In the genomic region with DNA sequence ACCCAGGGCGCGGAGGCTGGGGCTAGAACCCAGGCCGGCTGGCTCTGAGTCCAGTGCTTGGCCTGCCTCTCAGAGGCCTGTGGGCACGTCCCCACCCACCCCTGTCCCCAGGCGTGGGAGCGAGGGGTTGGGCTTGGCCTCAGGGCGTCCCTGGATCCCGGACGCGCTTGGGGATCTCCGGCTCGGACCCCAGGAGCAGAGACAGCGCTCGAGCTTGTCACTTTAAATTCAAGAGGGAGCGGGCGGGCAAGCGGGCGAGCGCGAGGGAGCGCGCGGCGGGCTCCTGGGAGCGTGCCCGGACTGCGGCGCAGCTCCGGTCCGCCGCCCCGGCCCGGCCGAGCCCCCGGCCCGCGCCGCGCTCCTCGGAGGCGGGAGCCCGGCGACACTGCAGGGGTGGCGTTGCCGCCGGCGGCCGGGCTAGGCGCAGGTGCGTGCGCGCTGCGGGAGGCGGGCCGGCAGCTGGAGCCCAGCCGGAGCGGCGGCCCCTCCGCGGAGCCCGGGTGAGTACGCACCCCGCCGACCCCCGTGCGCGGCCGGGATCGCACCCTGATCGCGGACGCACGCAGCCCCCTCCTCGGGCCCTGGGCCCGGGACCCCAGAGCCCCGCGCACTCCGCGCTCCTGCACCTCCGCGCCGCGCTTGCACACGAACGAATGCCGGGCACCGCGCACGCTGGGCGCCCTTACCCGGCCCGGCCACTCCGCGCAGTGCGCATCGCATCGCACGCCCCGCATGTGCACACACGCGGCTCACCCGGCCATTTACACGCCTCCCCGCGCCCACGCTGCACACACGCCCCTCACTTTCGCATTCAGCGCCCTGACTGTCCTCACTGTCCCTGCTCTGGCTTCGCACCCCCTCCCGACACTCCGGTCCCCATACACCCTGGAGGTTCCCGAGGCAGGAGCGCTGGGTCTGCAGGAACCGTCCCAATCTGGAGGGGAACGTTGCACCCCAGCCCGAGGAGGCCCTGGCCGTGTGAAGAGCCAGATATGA, we compare ENCODE assay signal across 8 cellular contexts. TPM values are rescaled to one million over a fixed set of nuclear protein-coding genes. Genes with fewer than 3 reads are reported as not detected.
DNase-seq lines count a peak whose midpoint lies in the region; ATAC-seq and TF ChIP-seq lines count a peak whose summit lies in the region.

A gene with protein sequence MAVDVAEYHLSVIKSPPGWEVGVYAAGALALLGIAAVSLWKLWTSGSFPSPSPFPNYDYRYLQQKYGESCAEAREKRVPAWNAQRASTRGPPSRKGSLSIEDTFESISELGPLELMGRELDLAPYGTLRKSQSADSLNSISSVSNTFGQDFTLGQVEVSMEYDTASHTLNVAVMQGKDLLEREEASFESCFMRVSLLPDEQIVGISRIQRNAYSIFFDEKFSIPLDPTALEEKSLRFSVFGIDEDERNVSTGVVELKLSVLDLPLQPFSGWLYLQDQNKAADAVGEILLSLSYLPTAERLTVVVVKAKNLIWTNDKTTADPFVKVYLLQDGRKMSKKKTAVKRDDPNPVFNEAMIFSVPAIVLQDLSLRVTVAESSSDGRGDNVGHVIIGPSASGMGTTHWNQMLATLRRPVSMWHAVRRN (plus strand): TSS at position 174 of the 996 bp plus-strand sequence. CDS start 7,011 bp downstream, outside the sequence.

- H3K14ac ChIP-seq in mesenchymal stem cell (ENCODE audit: low read length in 2 of 2): peak within 1 kb of the TSS in 1 of 2 experiments; percentile 81

- no peak within 1 kb of the TSS for H2BK120ac ChIP-seq in mesenchymal stem cell (ENCODE audit: low read depth, low read length)

- no peak within 1 kb of the TSS for H3K18ac ChIP-seq in mesenchymal stem cell (ENCODE audit: low read depth in 1 of 2, low read length in 2 of 2)

- H2BK15ac ChIP-seq in mesenchymal stem cell (ENCODE audit: low read depth, poor library complexity, severe bottlenecking): no peak within 1 kb of the TSS

- no peak within 1 kb of the TSS for H4K91ac ChIP-seq in mesenchymal stem cell (ENCODE audit: low read length)

- H3K9ac ChIP-seq in mesenchymal stem cell (ENCODE audit: low read length): no peak within 1 kb of the TSS

- no peak within 1 kb of the TSS for H3K4me3 ChIP-seq in CD4-positive, CD25-positive, alpha-beta regulatory T cell (ENCODE audit: low read depth, low read length)
- H3K4me3 ChIP-seq in NB4 (ENCODE audit: low read depth, low read length) (no peak within 1 kb of the TSS), mesenchymal stem cell (ENCODE audit: insufficient read depth in 1 of 2, low read depth in 1 of 2, low read length in 2 of 2) (peak within 1 kb of the TSS; percentile 52 to 63), urinary bladder (ENCODE audit: low read depth, low read length) (peak within 1 kb of the TSS; percentile 44)

- no peaks in the 10 kb centered on the region for H3K36me3 ChIP-seq in CD4-positive, CD25-positive, alpha-beta regulatory T cell (ENCODE audit: control insufficient read depth, insufficient read depth, low read length)
- no peaks in the 10 kb centered on the region for H3K36me3 ChIP-seq in mesenchymal stem cell (ENCODE audit: control insufficient read depth in 1 of 2, insufficient read depth in 2 of 2, low read depth in 1 of 2, low read length in 2 of 2)
- H3K36me3 ChIP-seq in urinary bladder (ENCODE audit: insufficient read depth): no peaks in the 10 kb centered on the region

- no peak within 1 kb of the TSS for H3K4ac ChIP-seq in mesenchymal stem cell (ENCODE audit: low read depth in 1 of 2, low read length in 2 of 2)

- H3K4me3 Mint-ChIP-seq in CD4-positive, CD25-positive, alpha-beta regulatory T cell: peak within 1 kb of the TSS; percentile 47 to 84 (median 65)
- H3K4me3 Mint-ChIP-seq in chondrocyte (ENCODE audit: unreplicated experiment): peak within 1 kb of the TSS; percentile 78

- peaks cover 8% of the 10 kb centered on the region for H3K27me3 ChIP-seq in CD4-positive, CD25-positive, alpha-beta regulatory T cell (ENCODE audit: control insufficient read depth, insufficient read depth, low read length)
- peaks cover 0 to 36% of the 10 kb centered on the region in 2 experiments for H3K27me3 ChIP-seq in mesenchymal stem cell (ENCODE audit: control insufficient read depth in 1 of 2, insufficient read depth in 1 of 2, low read length in 2 of 2)

- H3K9me3 ChIP-seq in CD4-positive, CD25-positive, alpha-beta regulatory T cell (ENCODE audit: control insufficient read depth in 2 of 2, low read length in 2 of 2): no peaks in the 10 kb centered on the region
- H3K9me3 ChIP-seq in mesenchymal stem cell (ENCODE audit: control insufficient read depth, low read length): no peaks in the 10 kb centered on the region

- peaks cover 67% of the 10 kb centered on the region for H3K27me3 Mint-ChIP-seq in CD4-positive, CD25-positive, alpha-beta regulatory T cell
- no peaks in the 10 kb centered on the region for H3K27me3 Mint-ChIP-seq in chondrocyte (ENCODE audit: low read depth)

- H2AK5ac ChIP-seq in mesenchymal stem cell (ENCODE audit: low read length, severe bottlenecking): peak within 1 kb of the TSS; percentile 61

- no peak within 1 kb of the TSS for H2BK5ac ChIP-seq in mesenchymal stem cell (ENCODE audit: low read depth, low read length, poor library complexity, severe bottlenecking)

- no peak for TF ChIP-seq POLR2A in NB4 (IDR thresholded peaks at IDR 0.05; ENCODE audit: extremely low read depth, insufficient read length)

- peak within 1 kb of the TSS; percentile 84 for H3K4me2 ChIP-seq in mesenchymal stem cell (ENCODE audit: low read length, poor library complexity, severe bottlenecking)

- peak in 1 of 3 donors; percentile 9 for DNase-seq in CD4-positive, CD25-positive, alpha-beta regulatory T cell
- DNase-seq in NB4 (ENCODE audit: low read depth) (peak; percentile 11), chondrocyte (ENCODE audit: low spot score) (no peak), mesenchymal stem cell (no peak), LoVo (ENCODE audit: low spot score) (no peak)

- no peaks in the 10 kb centered on the region for H3K36me3 Mint-ChIP-seq in CD4-positive, CD25-positive, alpha-beta regulatory T cell
- no peaks in the 10 kb centered on the region for H3K36me3 Mint-ChIP-seq in chondrocyte (ENCODE audit: low read depth)

- H4K8ac ChIP-seq in mesenchymal stem cell (ENCODE audit: low read length): no peak within 1 kb of the TSS

- H2BK12ac ChIP-seq in mesenchymal stem cell (ENCODE audit: low read length in 2 of 2): no peak within 1 kb of the TSS

- H3K4me1 Mint-ChIP-seq in CD4-positive, CD25-positive, alpha-beta regulatory T cell: peaks cover 0 to 40% (median 8%) of the 10 kb centered on the region in 4 donors
- peaks cover 31% of the 10 kb centered on the region for H3K4me1 Mint-ChIP-seq in chondrocyte (ENCODE audit: low read depth)

- ATAC-seq in CD4-positive, CD25-positive, alpha-beta regulatory T cell (ENCODE audit: low read depth in 2 of 2): no peak
- no peak for ATAC-seq in GM19324 (IDR thresholded peaks at IDR 0.05; ENCODE audit: low FRiP score, unreplicated experiment)
- ATAC-seq in GM18519 (IDR thresholded peaks at IDR 0.05; ENCODE audit: low FRiP score, unreplicated experiment): no peak

- peak within 1 kb of the TSS in 1 of 3 donors; percentile 60 for H3K27ac Mint-ChIP-seq in CD4-positive, CD25-positive, alpha-beta regulatory T cell
- H3K27ac Mint-ChIP-seq in chondrocyte (ENCODE audit: unreplicated experiment): peak within 1 kb of the TSS; percentile 85

- no peak for TF ChIP-seq CTCF in NB4 (IDR thresholded peaks at IDR 0.05; ENCODE audit: low read depth, low read length)
- TF ChIP-seq CTCF in chondrocyte (IDR thresholded peaks at IDR 0.05): no peak

- peaks cover 0 to 4% (median 2%) of the 10 kb centered on the region in 7 donors for H3K9me3 Mint-ChIP-seq in CD4-positive, CD25-positive, alpha-beta regulatory T cell
- no peaks in the 10 kb centered on the region for H3K9me3 Mint-ChIP-seq in chondrocyte (ENCODE audit: low read depth)

- WGBS in mesenchymal stem cell: 6% methylated on average over 75 of the region's 118 CpGs
- WGBS in urinary bladder: 2% methylated on average over 118 of the region's 118 CpGs

- peak within 1 kb of the TSS in 1 of 2 experiments; percentile 66 for H3K23ac ChIP-seq in mesenchymal stem cell (ENCODE audit: low read length in 2 of 2)

- no peak within 1 kb of the TSS for H3K27ac ChIP-seq in CD4-positive, CD25-positive, alpha-beta regulatory T cell (ENCODE audit: insufficient read depth, low read length, poor library complexity, severe bottlenecking)
- H3K27ac ChIP-seq in mesenchymal stem cell (ENCODE audit: low read length, poor library complexity, severe bottlenecking) (no peak within 1 kb of the TSS), urinary bladder (ENCODE audit: low read depth) (no peak within 1 kb of the TSS)

- H3K79me1 ChIP-seq in mesenchymal stem cell (replicated peaks; ENCODE audit: low read length, poor library complexity, severe bottlenecking): no peaks in the 10 kb centered on the region

- no peak within 1 kb of the TSS for H2AFZ ChIP-seq in mesenchymal stem cell (ENCODE audit: low read depth, low read length)

- H3K4me1 ChIP-seq in CD4-positive, CD25-positive, alpha-beta regulatory T cell (ENCODE audit: control insufficient read depth, insufficient read depth, low read length, poor library complexity, severe bottlenecking): peaks cover 27% of the 10 kb centered on the region
- peaks cover 31% of the 10 kb centered on the region for H3K4me1 ChIP-seq in mesenchymal stem cell (ENCODE audit: control insufficient read depth, insufficient read depth, low read depth, low read length)
- H3K4me1 ChIP-seq in urinary bladder (ENCODE audit: insufficient read depth): peaks cover 1% of the 10 kb centered on the region

RNA-seq across cellular contexts. Expression of the gene that starts here (rescaled TPM):
- total RNA-seq in CD4-positive, CD25-positive, alpha-beta regulatory T cell: not detected
- polyA plus RNA-seq in CD4-positive, CD25-positive, alpha-beta regulatory T cell: not detected
- total RNA-seq in chondrocyte (7.2 to 15.3 TPM (median 7.2 TPM) in 3 replicates), urinary bladder (0.26 TPM)
- polyA plus RNA-seq in mesenchymal stem cell (2013, experiment 1 of 2): not detected
- polyA plus RNA-seq in mesenchymal stem cell (2013, experiment 2 of 2): not detected
- polyA plus RNA-seq in urinary bladder: 0.20 TPM

Comparison
In these comparisons a context has a peak if more than half of its experiments do, and no peak if none do; other contexts are left out.
1. H3K4me3 ChIP-seq: peak in mesenchymal stem cell (2 of 2) and urinary bladder (single experiment); none in CD4-positive, CD25-positive, alpha-beta regulatory T cell (single experiment) and NB4 (single experiment).